8 cellular contexts compared by ENCODE assay signal in the genomic region with DNA sequence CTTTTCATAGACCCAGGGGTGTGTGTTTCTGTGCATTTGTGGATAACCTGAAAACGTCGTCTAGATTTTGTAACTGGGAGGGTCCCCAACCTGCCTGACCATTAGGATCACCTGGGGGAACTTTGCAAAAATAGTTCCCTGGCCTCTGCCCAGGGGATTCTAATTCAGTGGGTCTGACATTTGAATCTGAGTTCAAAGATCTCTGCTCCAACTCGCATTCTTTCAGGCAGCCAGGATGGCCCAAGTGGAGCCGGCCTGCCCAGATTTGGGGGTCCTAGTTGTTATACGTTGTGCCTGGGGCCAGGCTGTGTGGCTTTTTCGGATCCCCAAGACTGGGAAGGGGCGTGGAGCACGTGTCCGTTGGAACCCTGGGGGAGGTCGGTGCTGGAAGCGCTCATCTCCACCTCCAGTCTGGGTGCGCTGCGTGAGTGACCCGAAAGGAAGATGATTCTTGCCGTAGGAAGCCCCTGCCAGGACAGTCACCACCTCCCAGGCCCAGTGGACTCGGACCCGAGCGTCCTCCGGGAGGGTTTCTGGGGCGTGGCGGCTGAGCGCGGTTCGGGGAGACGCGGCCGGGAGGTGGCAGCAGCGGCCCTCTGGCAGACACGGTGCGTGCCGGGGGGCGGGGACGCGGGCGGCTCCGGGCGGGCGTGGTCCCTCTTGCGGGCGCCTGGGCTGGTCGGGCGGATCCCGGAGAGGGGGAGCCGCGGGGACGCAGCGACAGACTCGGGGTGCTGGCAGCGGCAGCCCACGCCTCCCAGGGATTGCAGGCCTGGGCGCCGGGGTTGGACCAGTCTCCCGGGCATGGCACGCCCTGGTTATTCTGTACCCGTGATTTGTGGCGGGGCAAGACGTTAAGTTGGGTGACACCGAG. TPM values are rescaled to one million over a fixed set of nuclear protein-coding genes. Genes with fewer than 3 reads are reported as not detected.
DNase-seq lines count a peak whose midpoint lies in the region; ATAC-seq and TF ChIP-seq lines count a peak whose summit lies in the region.

No MANE protein-coding gene starts in this region.

- WGBS in mammary epithelial cell (ENCODE audit: low coverage, missing lambda C conversion rate) = 5% methylated on average over 18 of the region's 58 CpGs
- 3 to 10% (median 3%) methylated on average over 16 to 58 of the region's 58 CpGs for WGBS in spleen, 5 donors

- in situ Hi-C loops in mammary epithelial cell (cut with MboI; ENCODE audit: low sequenced_read_pairs in 2 of 2) = loop anchor here (10.0 to 25.0 kb wide), 4 partner anchors 165 to 997 kb away; no protein-coding TSS in a partner anchor

- intact Hi-C loops in mammary epithelial cell (cut with micrococcal nuclease) = loop anchor here (1.0 to 10.0 kb wide), 8 partner anchors 42 to 822 kb away; no protein-coding TSS in a partner anchor
- intact Hi-C loops in spleen (cut with DNase I; ENCODE audit: low total_unique reads) = loop anchor here (5.0 to 10.0 kb wide), 2 partner anchors 265 to 997 kb away; no protein-coding TSS in a partner anchor

- no peak for TF ChIP-seq POLR2A in spleen (IDR thresholded peaks at IDR 0.05)

- peaks cover 4% of the 10 kb centered on the region for H3K27me3 ChIP-seq in WERI-Rb-1 (ENCODE audit: insufficient read depth, low read depth, severe bottlenecking)
- no peaks in the 10 kb centered on the region for H3K27me3 ChIP-seq in mammary epithelial cell (ENCODE audit: insufficient read depth, low read length)
- no peaks in the 10 kb centered on the region for H3K27me3 ChIP-seq in spleen (replicated peaks in 1 of 7)

- H3K36me3 Mint-ChIP-seq in immature natural killer cell = peaks cover 0 to 9% (median 0%) of the 10 kb centered on the region in 3 donors

- H3K4me1 ChIP-seq in mammary epithelial cell (ENCODE audit: insufficient read depth, low read length) = peaks cover 18% of the 10 kb centered on the region
- peaks cover 0 to 32% (median 12%) of the 10 kb centered on the region in 6 donors for H3K4me1 ChIP-seq in spleen

- peak overlapping the region; percentile 60 for H3K4me3 ChIP-seq in WERI-Rb-1 (ENCODE audit: low read depth, low read length)
- peak overlapping the region; percentile 48 to 54 (median 51) for H3K4me3 ChIP-seq in mammary epithelial cell (replicated peaks in 1 of 3; ENCODE audit: insufficient read depth in 1 of 3, low read depth in 2 of 3, low read length in 3 of 3)
- peak overlapping the region; percentile 41 to 68 (median 52) for H3K4me3 ChIP-seq in spleen

- no TSS peak for BruUV-seq in mammary epithelial cell (replicated peaks; lab: Mats Ljungman, UMichigan)

- H3K27me3 Mint-ChIP-seq in immature natural killer cell (ENCODE audit: low read depth in 3 of 3) = peaks cover 5 to 8% (median 6%) of the 10 kb centered on the region in 3 donors

- peaks cover 8 to 16% of the 10 kb centered on the region in 2 donors for H3K4me1 Mint-ChIP-seq in immature natural killer cell

- H3K27ac ChIP-seq in WERI-Rb-1 = no peak overlapping the region
- no peak overlapping the region for H3K27ac ChIP-seq in mammary epithelial cell (ENCODE audit: insufficient read depth, low read depth, low read length)
- peak overlapping the region in 7 of 8 donors; percentile 19 to 78 (median 46) for H3K27ac ChIP-seq in spleen

- peak overlapping the region; percentile 28 for H3K9ac ChIP-seq in mammary epithelial cell (ENCODE audit: insufficient read depth, low read length)

- TF ChIP-seq CTCF in WERI-Rb-1 (IDR thresholded peaks at IDR 0.05; ENCODE audit: low read depth, low read length) (peak; percentile 80), mammary epithelial cell (conservative IDR thresholded peaks at IDR 0.05 in 1 of 2, IDR thresholded peaks at IDR 0.05 in 1 of 2; ENCODE audit: extremely low read depth in 1 of 2, insufficient read depth in 1 of 2, low read depth in 1 of 2, low read length in 2 of 2) (peak; percentile 56 to 75), spleen (IDR thresholded peaks at IDR 0.05 in 8 of 11, conservative IDR thresholded peaks at IDR 0.05 in 3 of 11) (peak; percentile 44 to 94 (median 81))

- H3K4me3 Mint-ChIP-seq in immature natural killer cell = peak overlapping the region; percentile 65 to 75 (median 71)

- peak; percentile 76 for DNase-seq in DMS 273 (lab: John Stamatoyannopoulos, UW; ENCODE audit: unreplicated experiment)
- DNase-seq in DMS 273 treated with DMSO at 0.1 percent for 48 hours (lab: John Stamatoyannopoulos, UW) = no peak
- peak; percentile 40 for DNase-seq in NCI-H1092 (lab: John Stamatoyannopoulos, UW)
- DNase-seq in WERI-Rb-1 = peak; percentile 78
- DNase-seq in mammary epithelial cell = peak; percentile 55
- DNase-seq in immature natural killer cell = peak; percentile 72 to 76 (median 73)
- peak; percentile 97 for DNase-seq in spleen

- CTCF ChIA-PET in mammary epithelial cell (lab: Charles Lee; ENCODE audit: low non-redundant PET) = no interaction called here

- H3K36me3 ChIP-seq in WERI-Rb-1 (no peaks in the 10 kb centered on the region), mammary epithelial cell (ENCODE audit: insufficient read depth, low read length) (no peaks in the 10 kb centered on the region), spleen (no peaks in the 10 kb centered on the region)

- H3K27ac Mint-ChIP-seq in immature natural killer cell = peak overlapping the region in 1 of 6 donors; percentile 11

- peak overlapping the region; percentile 98 for H3K4me2 ChIP-seq in mammary epithelial cell (ENCODE audit: insufficient read depth, low read depth, low read length)

- peak; percentile 89 for ATAC-seq in HG02610 (IDR thresholded peaks at IDR 0.05; ENCODE audit: unreplicated experiment)

- no peaks in the 10 kb centered on the region for H3K9me3 ChIP-seq in WERI-Rb-1 (ENCODE audit: severe bottlenecking)
- no peaks in the 10 kb centered on the region for H3K9me3 ChIP-seq in mammary epithelial cell (replicated peaks; ENCODE audit: insufficient read depth, low read length)
- no peaks in the 10 kb centered on the region for H3K9me3 ChIP-seq in spleen

- H2AFZ ChIP-seq in mammary epithelial cell (ENCODE audit: low read depth, low read length) = peak overlapping the region; percentile 99

- H3K79me2 ChIP-seq in mammary epithelial cell (ENCODE audit: insufficient read depth, low read length) = no peaks in the 10 kb centered on the region

- H4K20me1 ChIP-seq in mammary epithelial cell (ENCODE audit: insufficient read depth, low read length) = no peaks in the 10 kb centered on the region

- dilution Hi-C loops in mammary epithelial cell (cut with HindIII; ENCODE audit: low sequenced_read_pairs) = loop anchor here (5.0 kb wide), 1 partner anchor 73 kb away; no protein-coding TSS in a partner anchor

- H3K9me3 Mint-ChIP-seq in immature natural killer cell = no peaks in the 10 kb centered on the region

RNA-seq across cellular contexts. Expression of a gene that starts 29.2 kb away (rescaled TPM):
- total RNA-seq in mammary epithelial cell (not detected), spleen (not detected)
- polyA plus RNA-seq in mammary epithelial cell (not detected), immature natural killer cell (not detected), spleen (not detected)
- polyA minus RNA-seq in mammary epithelial cell = not detected

Comparison
In these comparisons a context has a peak if more than half of its experiments do, and no peak if none do; other contexts are left out.
1. H3K27ac ChIP-seq: peak in spleen (7 of 8); none in WERI-Rb-1 (single experiment) and mammary epithelial cell (single experiment).
2. Peak in every context shown above with its lines, with median percentiles within 50 percentile points of each other: H3K4me3 ChIP-seq and CTCF ChIP-seq.